8 cellular contexts compared by ENCODE assay signal in the genomic region with DNA sequence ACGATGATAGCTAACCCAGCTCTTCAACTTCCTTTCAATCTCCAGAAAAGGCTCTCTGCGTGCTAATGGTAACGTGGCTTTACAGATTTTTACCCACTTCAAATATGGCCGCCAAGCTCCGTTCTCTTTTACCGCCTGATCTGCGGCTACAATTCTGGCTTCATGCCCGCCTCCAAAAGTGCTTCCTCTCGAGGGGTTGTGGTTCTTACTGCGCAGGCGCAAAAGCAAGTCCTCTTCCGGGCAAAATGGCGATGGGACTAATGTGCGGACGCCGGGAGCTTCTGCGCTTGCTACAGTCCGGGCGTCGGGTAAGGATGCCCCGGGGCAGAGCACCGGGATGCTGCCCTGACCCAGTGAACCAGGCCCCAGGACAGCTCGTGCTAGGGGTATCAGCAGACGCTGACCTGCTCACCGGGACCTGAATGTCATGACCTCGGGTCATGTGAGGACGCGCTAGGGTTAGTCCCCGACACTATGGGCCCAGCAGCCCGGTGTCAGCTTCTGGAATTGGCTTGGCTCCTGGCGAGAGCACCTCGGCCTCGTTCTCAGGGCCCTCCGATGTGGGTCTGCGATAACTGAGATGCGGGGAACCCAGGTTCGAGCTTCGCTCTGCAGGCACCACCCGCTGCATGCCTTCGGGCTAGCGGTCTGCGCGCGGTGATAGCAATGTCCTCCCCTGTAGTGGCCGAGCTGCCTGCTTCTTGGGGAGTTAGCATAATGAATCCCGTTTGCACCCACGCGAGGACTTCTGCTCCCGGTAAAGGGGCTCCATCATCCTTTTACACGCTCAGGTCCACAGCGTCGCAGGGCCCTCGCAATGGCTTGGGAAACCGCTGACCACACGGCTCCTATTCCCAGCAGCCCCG. TPM values are rescaled to one million over a fixed set of nuclear protein-coding genes. Genes with fewer than 3 reads are reported as not detected.
DNase-seq lines count a peak whose midpoint lies in the region; ATAC-seq and TF ChIP-seq lines count a peak whose summit lies in the region.

A gene (plus strand): TSS at position 232 of the 866 bp plus-strand sequence. CDS start 14 bp downstream, at position 246.

- H3K9me2 ChIP-seq in GM23338 (ENCODE audit: insufficient read depth) (no peaks in the 10 kb centered on the region), Loucy (replicated peaks; ENCODE audit: low read depth, low read length) (no peaks in the 10 kb centered on the region)

- H3K4me2 ChIP-seq in DND-41 (ENCODE audit: insufficient read depth, low read length), result peak within 1 kb of the TSS; percentile 98
- H3K4me2 ChIP-seq in GM23338, result peak within 1 kb of the TSS; percentile 79
- H3K4me2 ChIP-seq in Loucy (ENCODE audit: low read depth, low read length, poor library complexity, severe bottlenecking), result peak within 1 kb of the TSS; percentile 75

- H3K9me3 Mint-ChIP-seq in GM23338, result no peaks in the 10 kb centered on the region
- no peaks in the 10 kb centered on the region for H3K9me3 Mint-ChIP-seq in natural killer cell treated with Interleukin-12 subunit alpha and Interleukin-12 subunit beta and Interleukin-15 and Interleukin-18, amount 100 ng/mL, for 72 hours

- peak; percentile 88 for TF ChIP-seq POLR2A in Raji (IDR thresholded peaks at IDR 0.05; ENCODE audit: insufficient read depth, low read depth, low read length)

- H3F3A ChIP-seq in GM23338 (replicated peaks; ENCODE audit: low read depth) (no peaks in the 10 kb centered on the region), Loucy (ENCODE audit: low read depth) (no peaks in the 10 kb centered on the region)

- H3K79me2 ChIP-seq in DND-41 (ENCODE audit: insufficient read depth, low read length) (peaks cover 27% of the 10 kb centered on the region), GM23338 (replicated peaks; ENCODE audit: insufficient read depth) (peaks cover 25% of the 10 kb centered on the region), Loucy (ENCODE audit: insufficient read depth, low read length) (peaks cover 26% of the 10 kb centered on the region)

- H3K4me1 Mint-ChIP-seq in GM23338, result peaks cover 16% of the 10 kb centered on the region
- H3K4me1 Mint-ChIP-seq in natural killer cell treated with Interleukin-12 subunit alpha and Interleukin-12 subunit beta and Interleukin-15 and Interleukin-18, amount 100 ng/mL, for 72 hours (ENCODE audit: low read depth in 2 of 2), result peaks cover 31 to 33% of the 10 kb centered on the region in 2 donors

- H3K4me3 Mint-ChIP-seq in GM23338, result peak within 1 kb of the TSS; percentile 88
- peak within 1 kb of the TSS; percentile 96 for H3K4me3 Mint-ChIP-seq in natural killer cell treated with Interleukin-12 subunit alpha and Interleukin-12 subunit beta and Interleukin-15 and Interleukin-18, amount 100 ng/mL, for 72 hours

- H3K4me3 ChIP-seq in DND-41 (ENCODE audit: low read depth in 1 of 2, low read length in 2 of 2) (peak within 1 kb of the TSS; percentile 35 to 71), GM23338 (peak within 1 kb of the TSS; percentile 69), Loucy (ENCODE audit: low read length, poor library complexity, severe bottlenecking) (peak within 1 kb of the TSS; percentile 77), fibroblast of pulmonary artery (replicated peaks; ENCODE audit: low read depth, low read length) (peak within 1 kb of the TSS; percentile 83)

- H3K27ac Mint-ChIP-seq in GM23338, result peak within 1 kb of the TSS; percentile 97
- H3K27ac Mint-ChIP-seq in natural killer cell treated with Interleukin-12 subunit alpha and Interleukin-12 subunit beta and Interleukin-15 and Interleukin-18, amount 100 ng/mL, for 72 hours, result peak within 1 kb of the TSS; percentile 97 to 99

- DNase-seq in DND-41 (peak; percentile 97), GM23338 (ENCODE audit: low spot score) (peak; percentile 98), fibroblast of pulmonary artery (ENCODE audit: low read depth) (peak; percentile 99)
- peak; percentile 91 for DNase-seq in activated T-helper 9 cell treated with anti-CD3 and anti-CD28 coated beads, Interleukin-2, amount 50 U/mL, for 16 hours (ENCODE audit: low read depth)
- peak; percentile 97 for DNase-seq in natural killer cell treated with Interleukin-12 subunit alpha and Interleukin-12 subunit beta and Interleukin-15 and Interleukin-18, amount 100 ng/mL, for 72 hours (ENCODE audit: low spot score)
- peak; percentile 93 for DNase-seq in stimulated activated naive CD8-positive, alpha-beta T cell treated with anti-CD3 and anti-CD28 coated beads, Interleukin-15, Interleukin-2, amounts not matched to agents 100 U/mL and 50 U/mL, for 24 hours

- H3K27me3 ChIP-seq in DND-41 (ENCODE audit: insufficient read depth, low read length, poor library complexity), result no peaks in the 10 kb centered on the region
- H3K27me3 ChIP-seq in GM23338 (ENCODE audit: insufficient read depth), result no peaks in the 10 kb centered on the region
- H3K27me3 ChIP-seq in Loucy (ENCODE audit: insufficient read depth, low read length, poor library complexity, severe bottlenecking), result no peaks in the 10 kb centered on the region

- H3K9ac ChIP-seq in DND-41 (ENCODE audit: low read depth, low read length), result peak within 1 kb of the TSS; percentile 67
- H3K9ac ChIP-seq in Loucy (ENCODE audit: low read depth, low read length, poor library complexity, severe bottlenecking), result peak within 1 kb of the TSS; percentile 87

- H3K4me1 ChIP-seq in DND-41 (ENCODE audit: insufficient read depth, low read length), result peaks cover 26% of the 10 kb centered on the region
- peaks cover 11% of the 10 kb centered on the region for H3K4me1 ChIP-seq in GM23338 (ENCODE audit: insufficient read depth)
- peaks cover 21% of the 10 kb centered on the region for H3K4me1 ChIP-seq in Loucy (ENCODE audit: insufficient read depth, low read length, poor library complexity, severe bottlenecking)

- H4K20me1 ChIP-seq in DND-41 (ENCODE audit: insufficient read depth, low read length) (peaks cover 3% of the 10 kb centered on the region; the same call in 1 of the 2 replicates), GM23338 (replicated peaks; ENCODE audit: insufficient read depth) (no peaks in the 10 kb centered on the region), Loucy (ENCODE audit: insufficient read depth, low read length, poor library complexity, severe bottlenecking) (no peaks in the 10 kb centered on the region)

- H3K9me3 ChIP-seq in DND-41 (ENCODE audit: insufficient read depth, low read length, severe bottlenecking), result no peaks in the 10 kb centered on the region
- H3K9me3 ChIP-seq in Loucy (ENCODE audit: insufficient read depth, low read depth, low read length), result no peaks in the 10 kb centered on the region; the same call in 1 of the 2 replicates

- H3K27me3 Mint-ChIP-seq in GM23338 (ENCODE audit: insufficient read depth, low read depth, poor library complexity), result peaks cover 15% of the 10 kb centered on the region
- H3K27me3 Mint-ChIP-seq in natural killer cell treated with Interleukin-12 subunit alpha and Interleukin-12 subunit beta and Interleukin-15 and Interleukin-18, amount 100 ng/mL, for 72 hours, result no peaks in the 10 kb centered on the region

- ATAC-seq in DND-41 (ENCODE audit: insufficient read depth, low read depth) (peak; percentile 90), GM23338 (peak; percentile 91)
- ATAC-seq in natural killer cell treated with Interleukin-12 subunit alpha and Interleukin-12 subunit beta and Interleukin-15 and Interleukin-18, amount 100 ng/mL, for 72 hours, result peak; percentile 92 to 96
- peak; percentile 89 for ATAC-seq in stimulated activated naive CD8-positive, alpha-beta T cell treated with anti-CD3 and anti-CD28 coated beads, Interleukin-15, Interleukin-2, amounts not matched to agents 100 U/mL and 50 U/mL, for 24 hours

- H3K36me3 ChIP-seq in DND-41 (ENCODE audit: insufficient read depth, low read length) (peaks cover 43% of the 10 kb centered on the region), GM23338 (ENCODE audit: insufficient read depth) (peaks cover 31% of the 10 kb centered on the region), Loucy (ENCODE audit: insufficient read depth, low read length) (peaks cover 26% of the 10 kb centered on the region; the same call in 1 of the 2 replicates)

- peak within 1 kb of the TSS; percentile 93 for H3K27ac ChIP-seq in DND-41 (ENCODE audit: low read length)
- H3K27ac ChIP-seq in GM23338 (ENCODE audit: low read depth), result peak within 1 kb of the TSS; percentile 91

- H2AFZ ChIP-seq in DND-41 (ENCODE audit: low read depth, low read length), result peak within 1 kb of the TSS; percentile 80
- H2AFZ ChIP-seq in GM23338, result peak within 1 kb of the TSS; percentile 33
- H2AFZ ChIP-seq in Loucy (ENCODE audit: low read length), result peak within 1 kb of the TSS; percentile 80

- H3K36me3 Mint-ChIP-seq in GM23338 (ENCODE audit: low read depth), result peaks cover 40% of the 10 kb centered on the region
- H3K36me3 Mint-ChIP-seq in natural killer cell treated with Interleukin-12 subunit alpha and Interleukin-12 subunit beta and Interleukin-15 and Interleukin-18, amount 100 ng/mL, for 72 hours, result peaks cover 31% of the 10 kb centered on the region

- TF ChIP-seq CTCF in DND-41 (IDR thresholded peaks at IDR 0.05; ENCODE audit: borderline replicate concordance, extremely low read depth, low read length, poor library complexity, severe bottlenecking), result no peak
- no peak for TF ChIP-seq CTCF in GM23338 (conservative IDR thresholded peaks at IDR 0.05; ENCODE audit: low read depth in 2 of 2)
- TF ChIP-seq CTCF in Loucy (conservative IDR thresholded peaks at IDR 0.05; ENCODE audit: low read length), result no peak
- TF ChIP-seq CTCF in fibroblast of pulmonary artery (IDR thresholded peaks at IDR 0.05; ENCODE audit: low read length, missing control alignments), result no peak

TF ChIP-seq in GM23338, 12 proteins besides CTCF, POLR2A, EP300 and RAD21 (continues in another document):
- TF ChIP-seq EZH2phosphoT487 (IDR thresholded peaks at IDR 0.05; ENCODE audit: unreplicated experiment) (no peak), EZH2 (IDR thresholded peaks at IDR 0.05; ENCODE audit: low read depth, unreplicated experiment) (no peak), NANOG (IDR thresholded peaks at IDR 0.05; ENCODE audit: borderline replicate concordance) (no peak)

RNA-seq across cellular contexts. Expression of the gene that starts here (rescaled TPM):
- 89.9 and 91.7 TPM in 2 replicates for total RNA-seq in GM23338 (2014; rRNA removed; shearing (Covaris generic))
- polyA plus RNA-seq in GM23338 (2016; fragmentation: Nextera tagmentation; extraction: Ambion mirVana), result 57.6 and 61.7 TPM in 2 replicates
- total RNA-seq in natural killer cell treated with Interleukin-12 subunit alpha and Interleukin-12 subunit beta and Interleukin-15 and Interleukin-18, amount 100 ng/mL, for 72 hours, result 100 to 1,000 TPM; 103 to 112 TPM

Comparison
In these comparisons a context has a peak if more than half of its experiments do, and no peak if none do; other contexts are left out.
1. Peak in every context shown above with its lines: DNase-seq, ATAC-seq, H3K4me3 ChIP-seq and H3K27ac ChIP-seq.